Comparison of ENCODE assay signal across 11 cellular contexts in genomic region chr4:110163327-110164070, GRCh38. TPM values are rescaled to one million over a fixed set of nuclear protein-coding genes. Genes with fewer than 3 reads are reported as not detected.
A peak's percentile ranks its signal among the peaks of the same experiment; 100 is the strongest.
DNase-seq lines count a peak whose midpoint lies in the region; ATAC-seq, FAIRE-seq and TF ChIP-seq lines count a peak whose summit lies in the region.
"Had no signal": no experiment of that assay in that cellular context is flagged by ENCODE, and none has a peak within 500 bp of the region (broad histone marks: within the 10 kb centered on the region; RNA-seq: fewer than 3 reads in every experiment).

No MANE protein-coding gene starts in this region.

- no peak overlapping the region for H3K4me2 ChIP-seq in K562 (ENCODE audit: insufficient read depth, low read length)

- POLR2A ChIA-PET in CD8-positive, alpha-beta memory T cell (lab: Charles Lee), result no interaction called here
- POLR2A ChIA-PET in K562 (lab: Yijun Ruan, JAX), result interaction anchor here (0.7 kb wide), 1 partner anchor 135 kb away, joined by 3 read pairs; no protein-coding TSS in a partner anchor
- POLR2A ChIA-PET in naive thymus-derived CD8-positive, alpha-beta T cell (lab: Charles Lee), result interaction anchor here (1.6 kb wide), 1 partner anchor 35 kb away, joined by 10 read pairs; the partner anchor contains the start of gene ELOVL6

- 54% methylated on average over 4 of the region's 4 CpGs for WGBS in K562 (ENCODE audit: insufficient coverage, low coverage, missing lambda C conversion rate)

- H3K9ac ChIP-seq in K562 (ENCODE audit: insufficient read depth in 1 of 2, low read depth in 2 of 2, low read length in 2 of 2), result no peak overlapping the region

- H3K9me1 ChIP-seq in K562 (ENCODE audit: control insufficient read depth, insufficient read depth, low read length), result no peaks in the 10 kb centered on the region

- H3K9me3 Mint-ChIP-seq in CD8-positive, alpha-beta memory T cell, result peaks cover 0 to 1% (median 0%) of the 10 kb centered on the region in 5 donors
- peaks cover 0 to 4% (median 0%) of the 10 kb centered on the region in 9 donors for H3K9me3 Mint-ChIP-seq in naive thymus-derived CD8-positive, alpha-beta T cell

- CTCF ChIA-PET in CD8-positive, alpha-beta memory T cell (lab: Charles Lee), result no interaction called here
- CTCF ChIA-PET in K562 (lab: Yijun Ruan, JAX; ENCODE audit: low intra/inter-chr PET ratio), result no interaction called here

- in situ Hi-C loops in K562 (cut with MboI), result no loop called here

- intact Hi-C loops in K562 (cut with micrococcal nuclease), result no loop called here
- intact Hi-C loops in uterus (cut with DNase I; ENCODE audit: low total_unique reads), result no loop called here

- H3K79me2 ChIP-seq in K562 (ENCODE audit: control insufficient read depth, insufficient read depth, low read length), result peaks cover 44% of the 10 kb centered on the region

- TF ChIP-seq POLR2A in K562 (conservative IDR thresholded peaks at IDR 0.05) (no peak), uterus (IDR thresholded peaks at IDR 0.05) (no peak)

- TF ChIP-seq EP300 in K562 (IDR thresholded peaks at IDR 0.05; ENCODE audit: low read length), result no peak

- BruUV-seq in K562 (replicated peaks; lab: Mats Ljungman, UMichigan), result no TSS peak

- H2AFZ ChIP-seq in K562 (ENCODE audit: low read depth, low read length), result no peak overlapping the region

- no peak overlapping the region for H3K4me3 ChIP-seq in CD8-positive, alpha-beta memory T cell (ENCODE audit: low read length)
- H3K4me3 ChIP-seq in K562 (no peak overlapping the region), uterus (no peak overlapping the region)

- TF ChIP-seq CTCF in K562 (IDR thresholded peaks at IDR 0.05 in 2 of 3, conservative IDR thresholded peaks at IDR 0.05 in 1 of 3; ENCODE audit: insufficient read depth in 2 of 3, low read depth in 1 of 3, low read length in 3 of 3) (no peak), GM20000 (IDR thresholded peaks at IDR 0.05; ENCODE audit: extremely low read depth, missing control alignments) (no peak), uterus (IDR thresholded peaks at IDR 0.05) (no peak)

- H3K4me1 ChIP-seq in CD8-positive, alpha-beta memory T cell (ENCODE audit: insufficient read depth, low read length), result peaks cover 28% of the 10 kb centered on the region
- peaks cover 6 to 25% of the 10 kb centered on the region in 2 experiments; a peak in 4 of 5 replicates for H3K4me1 ChIP-seq in K562 (replicated peaks in 1 of 2; ENCODE audit: control insufficient read depth in 2 of 2, insufficient read depth in 2 of 2, low read length in 2 of 2)
- H3K4me1 ChIP-seq in uterus, result no peaks in the 10 kb centered on the region

- H4K20me1 ChIP-seq in K562 (replicated peaks; ENCODE audit: control insufficient read depth, insufficient read depth, low read length), result no peaks in the 10 kb centered on the region; the same call in 1 of the 2 replicates

- no peaks in the 10 kb centered on the region for H3K36me3 ChIP-seq in CD8-positive, alpha-beta memory T cell (ENCODE audit: insufficient read depth, low read length)
- H3K36me3 ChIP-seq in K562 (ENCODE audit: control insufficient read depth, insufficient read depth, low read length) (peaks cover 70% of the 10 kb centered on the region), uterus (no peaks in the 10 kb centered on the region)

- no peaks in the 10 kb centered on the region for H3K27me3 Mint-ChIP-seq in CD8-positive, alpha-beta memory T cell
- H3K27me3 Mint-ChIP-seq in naive thymus-derived CD8-positive, alpha-beta T cell, result no peaks in the 10 kb centered on the region
- H3K27me3 Mint-ChIP-seq: T-helper 17 cell had no signal

- peaks cover 33 to 39% (median 34%) of the 10 kb centered on the region in 3 donors for H3K4me1 Mint-ChIP-seq in CD8-positive, alpha-beta memory T cell
- H3K4me1 Mint-ChIP-seq in naive thymus-derived CD8-positive, alpha-beta T cell, result peaks cover 16 to 43% (median 38%) of the 10 kb centered on the region in 4 donors

- no peak for DNase-seq in CD8-positive, alpha-beta memory T cell
- DNase-seq in M059J (ENCODE audit: low read depth) (peak; percentile 86), K562 (ENCODE audit: extremely low read depth in 1 of 4, low spot score in 3 of 4) (no peak), GM20000 (ENCODE audit: low spot score) (no peak), HuH-7.5 (ENCODE audit: low spot score) (no peak), uterus (no peak)
- DNase-seq in naive thymus-derived CD8-positive, alpha-beta T cell, result no peak
- DNase-seq: activated gamma-delta T cell treated with Interleukin-2 at 50 U/mL for 16 hours, glutamatergic neuron, T-helper 17 cell had no signal

- TF ChIP-seq RAD21 in K562 (CRISPR knock-in tag; conservative IDR thresholded peaks at IDR 0.05 in 1 of 2, IDR thresholded peaks at IDR 0.05 in 1 of 2), result no peak

- ATAC-seq in K562, result no peak
- ATAC-seq in naive thymus-derived CD8-positive, alpha-beta T cell, result no peak
- no peak for ATAC-seq in GM18868 (IDR thresholded peaks at IDR 0.05; ENCODE audit: unreplicated experiment)
- ATAC-seq: T-helper 17 cell had no signal

- H3K4me3 Mint-ChIP-seq in CD8-positive, alpha-beta memory T cell, result no peak overlapping the region
- H3K4me3 Mint-ChIP-seq in naive thymus-derived CD8-positive, alpha-beta T cell, result peak overlapping the region in 4 of 10 donors; percentile 3 to 27 (median 24)
- H3K4me3 Mint-ChIP-seq: T-helper 17 cell had no signal

- H3K27me3 ChIP-seq in CD8-positive, alpha-beta memory T cell (ENCODE audit: insufficient read depth, low read length, poor library complexity, severe bottlenecking), result no peaks in the 10 kb centered on the region
- no peaks in the 10 kb centered on the region for H3K27me3 ChIP-seq in K562 (ENCODE audit: control insufficient read depth in 2 of 2, insufficient read depth in 2 of 2, low read length in 2 of 2)
- no peaks in the 10 kb centered on the region for H3K27me3 ChIP-seq in uterus

- H3K27ac ChIP-seq in CD8-positive, alpha-beta memory T cell (ENCODE audit: low read depth, low read length), result no peak overlapping the region
- no peak overlapping the region for H3K27ac ChIP-seq in K562 (ENCODE audit: extremely low read depth, low read depth, low read length)
- no peak overlapping the region for H3K27ac ChIP-seq in uterus

- H3K36me3 Mint-ChIP-seq in CD8-positive, alpha-beta memory T cell, result peaks cover 0 to 14% (median 1%) of the 10 kb centered on the region in 3 donors
- H3K36me3 Mint-ChIP-seq in naive thymus-derived CD8-positive, alpha-beta T cell, result peaks cover 0 to 2% (median 0%) of the 10 kb centered on the region in 3 donors

- no peaks in the 10 kb centered on the region for H3K9me3 ChIP-seq in CD8-positive, alpha-beta memory T cell (ENCODE audit: low read length)
- H3K9me3 ChIP-seq in K562 (replicated peaks; ENCODE audit: control insufficient read depth, insufficient read depth, low read depth, low read length), result no peaks in the 10 kb centered on the region
- H3K9me3 ChIP-seq in uterus, result no peaks in the 10 kb centered on the region

- H3K27ac Mint-ChIP-seq in CD8-positive, alpha-beta memory T cell, result peak overlapping the region in 5 of 8 donors; percentile 3 to 54 (median 3)
- H3K27ac Mint-ChIP-seq in naive thymus-derived CD8-positive, alpha-beta T cell, result peak overlapping the region in 8 of 10 donors; percentile 0 to 99 (median 82)
- H3K27ac Mint-ChIP-seq: T-helper 17 cell had no signal

- no peak for FAIRE-seq in K562 (lab: Jason Lieb, UNC)

TF ChIP-seq in K562, 482 proteins besides CTCF, POLR2A, EP300 and RAD21:
- TF ChIP-seq ARID1B (IDR thresholded peaks at IDR 0.05), result peak; percentile 33; the same call in 1 of the 2 replicates
- 0 out of 2 replicates have a peak, but pooled peaks have one; percentile 4 for TF ChIP-seq C11orf30 (IDR thresholded peaks at IDR 0.05; ENCODE audit: low read depth)
- TF ChIP-seq DPF2 (IDR thresholded peaks at IDR 0.05), result peak; percentile 48; the same call in 1 of the 2 replicates
- no peak for TF ChIP-seq ZFPM2 (CRISPR knock-in tag; IDR thresholded peaks at IDR 0.05)
- TF ChIP-seq MAFG (tag; conservative IDR thresholded peaks at IDR 0.05), result peak; percentile 52
- TF ChIP-seq FOSL1 (tag; conservative IDR thresholded peaks at IDR 0.05), result peak; percentile 65
- TF ChIP-seq NFE2 (IDR thresholded peaks at IDR 0.05; ENCODE audit: low read depth), result peak; percentile 39
- TF ChIP-seq ELF2 (CRISPR knock-in tag; IDR thresholded peaks at IDR 0.05), result 0 out of 2 replicates have a peak, but pooled peaks have one; percentile 28
- TF ChIP-seq ADNP (tag; IDR thresholded peaks at IDR 0.05), result no peak

RNA-seq across cellular contexts. Expression of gene ELOVL6, which starts 34.9 kb away (rescaled TPM):
- total RNA-seq in CD8-positive, alpha-beta memory T cell, result 1 to 10 TPM; 3.9 to 4.3 TPM
- polyA plus RNA-seq in CD8-positive, alpha-beta memory T cell, result 5.5 TPM
- 9.9 and 15.6 TPM in 2 replicates for total RNA-seq in M059J (2014; rRNA removed; shearing (Covaris generic))
- total RNA-seq in K562 (2011; cell fraction: chromatin; rRNA removed; ENCODE audit: low replicate concordance), result 35.9 and 91.6 TPM in 2 replicates
- 22.5 and 58.2 TPM in 2 replicates for total RNA-seq in K562 (2011; cell fraction: nucleolus; rRNA removed)
- total RNA-seq in K562 (2011; cell fraction: nucleoplasm; rRNA removed), result 57.6 and 78.6 TPM in 2 replicates
- total RNA-seq in K562 (2014; rRNA removed), result 18.3 and 18.4 TPM in 2 replicates
- 51.0 and 56.5 TPM in 2 replicates for total RNA-seq in K562 (2014; rRNA removed; fragmentation: Illumina TruSeq; extraction: Trizol)
- 34.0 and 36.4 TPM in 2 replicates for total RNA-seq in K562 (2015; rRNA removed; fragmentation: Illumina TruSeq; extraction: Trizol)
- 50.4 and 55.0 TPM in 2 replicates for total RNA-seq in K562 (2021)
- polyA plus RNA-seq in K562 (2011; rRNA removed), result 72.9 and 81.1 TPM in 2 replicates
- 21.1 and 30.4 TPM in 2 replicates for polyA plus RNA-seq in K562 (2011; cell fraction: cytosol; rRNA removed)
- 29.4 and 50.1 TPM in 2 replicates for polyA plus RNA-seq in K562 (2011; cell fraction: nucleus; rRNA removed)
- polyA plus RNA-seq in K562 (2012), result 31.1 and 56.7 TPM in 2 replicates
- 58.8 and 82.6 TPM in 2 replicates for polyA plus RNA-seq in K562 (2014; fragmentation: Illumina TruSeq; extraction: Trizol)
- polyA plus RNA-seq in K562 (2014; fragmentation: Nextera tagmentation; extraction: Ambion mirVana), result 10 to 100 TPM; 30.9 to 31.0 TPM
- 46.0 and 77.8 TPM in 2 replicates for polyA plus RNA-seq in K562 (2014; rRNA removed)
- polyA minus RNA-seq in K562 (2011; rRNA and poly(A)+ RNA removed), result 66.7 and 67.9 TPM in 2 replicates
- 18.6 and 21.9 TPM in 2 replicates for polyA minus RNA-seq in K562 (2011; cell fraction: cytosol; rRNA and poly(A)+ RNA removed)
- 19.7 and 20.5 TPM in 2 replicates for polyA minus RNA-seq in K562 (2011; cell fraction: nucleus; rRNA and poly(A)+ RNA removed)
- total RNA-seq in naive thymus-derived CD8-positive, alpha-beta T cell, result 1 to 10 TPM in 1 of 2 experiments, under 1 TPM in 1; 0.57 to 2.1 TPM
- polyA plus RNA-seq in naive thymus-derived CD8-positive, alpha-beta T cell, result 1 to 10 TPM in 1 of 3 donors, under 1 TPM in 2; 0.11 to 3.0 (median 0.13) TPM
- 10 to 100 TPM in 1 of 4 donors, 1 to 10 TPM in 2, not detected in 1; 5.5 to 12.9 (median 9.7) TPM for total RNA-seq in uterus
